ENCODE assay signal across 15 cellular contexts in the genomic region with DNA sequence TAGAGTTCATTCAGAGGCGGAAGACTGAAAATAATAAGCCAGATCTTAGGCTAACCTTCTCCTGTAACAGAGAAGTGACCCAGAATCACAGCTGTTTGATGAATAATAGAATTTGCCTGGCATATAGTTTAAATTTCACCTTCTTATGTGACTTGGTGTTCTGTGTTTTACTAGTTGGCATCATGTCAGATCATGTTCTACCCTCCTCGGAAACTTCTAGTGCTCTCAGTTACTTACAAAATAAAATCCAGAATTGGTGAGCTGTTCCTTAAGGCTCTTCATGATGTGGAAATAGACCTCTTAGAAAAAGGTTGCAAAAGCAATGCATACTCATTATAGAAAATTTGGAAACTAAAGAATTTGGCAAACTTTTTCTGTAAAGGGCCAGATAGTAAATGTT. TPM values are rescaled to one million over a fixed set of nuclear protein-coding genes. Genes with fewer than 3 reads are reported as not detected.
A peak's percentile ranks its signal among the peaks of the same experiment; 100 is the strongest.
DNase-seq lines count a peak whose midpoint lies in the region; ATAC-seq and TF ChIP-seq lines count a peak whose summit lies in the region.
"Had no signal": no experiment of that assay in that cellular context is flagged by ENCODE, and none has a peak within 500 bp of the region (broad histone marks: within the 10 kb centered on the region; RNA-seq: fewer than 3 reads in every experiment).

No MANE protein-coding gene starts in this region.

- H3K4me3 Mint-ChIP-seq in nephron, result no peak overlapping the region
- H3K4me3 Mint-ChIP-seq in activated CD4-positive, alpha-beta memory T cell treated with anti-CD3 and anti-CD28 coated beads for 36 hours, result no peak overlapping the region
- H3K4me3 Mint-ChIP-seq: B cell; CD8-positive, alpha-beta T cell had no signal

- CTCF ChIA-PET in activated CD4-positive, alpha-beta memory T cell treated with anti-CD3 and anti-CD28 coated beads for 36 hours (lab: Charles Lee), result no interaction called here

- no peaks in the 10 kb centered on the region for H3K27me3 Mint-ChIP-seq in nephron (ENCODE audit: low read depth)
- H3K27me3 Mint-ChIP-seq in activated CD4-positive, alpha-beta memory T cell treated with anti-CD3 and anti-CD28 coated beads for 36 hours, result no peaks in the 10 kb centered on the region
- H3K27me3 Mint-ChIP-seq: B cell had no signal

- H3K4me1 ChIP-seq in cardiac muscle cell (ENCODE audit: low read depth) (peaks cover 12% of the 10 kb centered on the region), subcutaneous abdominal adipose tissue (ENCODE audit: control insufficient read depth in 5 of 5, insufficient read depth in 5 of 5, low read length in 5 of 5) (peaks cover 0 to 10% (median 0%) of the 10 kb centered on the region in 5 donors)

- H3K27ac Mint-ChIP-seq in nephron, result peak overlapping the region in 2 of 3 experiments; percentile 25 to 49
- H3K27ac Mint-ChIP-seq in activated CD4-positive, alpha-beta memory T cell treated with anti-CD3 and anti-CD28 coated beads for 36 hours, result no peak overlapping the region
- H3K27ac Mint-ChIP-seq: B cell; CD8-positive, alpha-beta T cell had no signal

- H3K9me3 ChIP-seq in cardiac muscle cell (ENCODE audit: low read depth), result no peaks in the 10 kb centered on the region
- no peaks in the 10 kb centered on the region for H3K9me3 ChIP-seq in subcutaneous abdominal adipose tissue (ENCODE audit: control insufficient read depth in 5 of 5, low read length in 5 of 5)
- H3K9me3 ChIP-seq: HAP-1 had no signal

- intact Hi-C loops in Right ventricle myocardium inferior (cut with DNase I), result no loop called here
- intact Hi-C loops in head of caudate nucleus (cut with DNase I), result no loop called here
- intact Hi-C loops in activated CD4-positive, alpha-beta memory T cell treated with anti-CD3 and anti-CD28 coated beads for 36 hours (cut with micrococcal nuclease), result no loop called here

- peaks cover 17% of the 10 kb centered on the region for H3K36me3 Mint-ChIP-seq in nephron (ENCODE audit: low read depth)
- H3K36me3 Mint-ChIP-seq in activated CD4-positive, alpha-beta memory T cell treated with anti-CD3 and anti-CD28 coated beads for 36 hours, result peaks cover 2% of the 10 kb centered on the region

- POLR2A ChIA-PET in activated CD4-positive, alpha-beta memory T cell treated with anti-CD3 and anti-CD28 coated beads for 36 hours (lab: Charles Lee), result no interaction called here

- H3K36me3 ChIP-seq in cardiac muscle cell, result no peaks in the 10 kb centered on the region
- no peaks in the 10 kb centered on the region for H3K36me3 ChIP-seq in subcutaneous abdominal adipose tissue (ENCODE audit: control insufficient read depth in 5 of 5, insufficient read depth in 5 of 5, low read length in 5 of 5)
- H3K36me3 ChIP-seq: HAP-1 had no signal

- H3K4me3 ChIP-seq in cardiac muscle cell (no peak overlapping the region), subcutaneous abdominal adipose tissue (ENCODE audit: low read depth in 1 of 5, low read length in 5 of 5) (no peak overlapping the region)
- H3K4me3 ChIP-seq: BLaER1 treated with 17β-estradiol and CSF1 and Interleukin-3, amounts not matched to agents 10 nM and 100 nM; HAP-1 had no signal

- TF ChIP-seq CTCF in cardiac muscle cell (IDR thresholded peaks at IDR 0.05; ENCODE audit: low read depth, low read length) (no peak), nephron (IDR thresholded peaks at IDR 0.05; ENCODE audit: unreplicated experiment in 3 of 3) (no peak)

- H3K27ac ChIP-seq in cardiac muscle cell (peak overlapping the region; percentile 4), subcutaneous abdominal adipose tissue (ENCODE audit: low read depth, low read length) (peak overlapping the region; percentile 31)
- H3K27ac ChIP-seq: BLaER1 treated with 17β-estradiol and CSF1 and Interleukin-3, amounts not matched to agents 10 nM and 100 nM had no signal

- H3K27me3 ChIP-seq in cardiac muscle cell (no peaks in the 10 kb centered on the region), subcutaneous abdominal adipose tissue (ENCODE audit: control insufficient read depth in 5 of 5, insufficient read depth in 4 of 5, low read length in 5 of 5) (no peaks in the 10 kb centered on the region)

- ATAC-seq in Right ventricle myocardium inferior, result no peak
- no peak for ATAC-seq in HG02885 (IDR thresholded peaks at IDR 0.05; ENCODE audit: poor library complexity, unreplicated experiment)
- ATAC-seq: CD8-positive, alpha-beta T cell had no signal

- no peak overlapping the region for H3K9ac ChIP-seq in subcutaneous abdominal adipose tissue (ENCODE audit: low read length in 5 of 5)
- H3K9ac ChIP-seq: BLaER1 treated with 17β-estradiol and CSF1 and Interleukin-3, amounts not matched to agents 10 nM and 100 nM had no signal

- no peaks in the 10 kb centered on the region for H3K9me3 Mint-ChIP-seq in nephron
- H3K9me3 Mint-ChIP-seq in activated CD4-positive, alpha-beta memory T cell treated with anti-CD3 and anti-CD28 coated beads for 36 hours, result no peaks in the 10 kb centered on the region
- H3K9me3 Mint-ChIP-seq: CD8-positive, alpha-beta T cell had no signal

- peaks cover 32% of the 10 kb centered on the region for H3K4me1 Mint-ChIP-seq in nephron
- H3K4me1 Mint-ChIP-seq in activated CD4-positive, alpha-beta memory T cell treated with anti-CD3 and anti-CD28 coated beads for 36 hours (ENCODE audit: low read depth), result peaks cover 7% of the 10 kb centered on the region

- DNase-seq in cardiac muscle cell (ENCODE audit: low read depth in 1 of 2, low spot score in 1 of 2) (no peak), Right ventricle myocardium inferior (ENCODE audit: missing footprints) (no peak), fibroblast of gingiva (ENCODE audit: low read depth) (peak; percentile 47), head of caudate nucleus (no peak)
- no peak for DNase-seq in activated CD4-positive, alpha-beta memory T cell treated with anti-CD3 and anti-CD28 coated beads for 36 hours
- DNase-seq: 8988T; Calu3; CD8-positive, alpha-beta T cell; GF-D8 had no signal

RNA-seq across cellular contexts. Expression of gene TMEM164, which starts 31.1 kb away (rescaled TPM):
- total RNA-seq in cardiac muscle cell (28.3 and 70.3 TPM in 2 replicates), Right ventricle myocardium inferior (53.6 TPM)
- 5.2 and 6.8 TPM in 2 replicates for polyA plus RNA-seq in cardiac muscle cell
- total RNA-seq in activated CD4-positive, alpha-beta memory T cell treated with anti-CD3 and anti-CD28 coated beads for 36 hours, result 10 to 100 TPM; 10.1 to 13.2 TPM
